Comparison of ENCODE assay signal across 17 cellular contexts in genomic region chr6:132790450-132790849, GRCh38. TPM values are rescaled to one million over a fixed set of nuclear protein-coding genes. Genes with fewer than 3 reads are reported as not detected.
"Had no signal": no experiment of that assay in that cellular context is flagged by ENCODE, and none has a peak within 500 bp of the region (broad histone marks: within the 10 kb centered on the region; RNA-seq: fewer than 3 reads in every experiment).

No MANE protein-coding gene starts in this region.

- DNase-seq: activated CD4-positive, alpha-beta T cell treated with anti-CD3 and anti-CD28 coated beads for 1 hour; activated CD4-positive, alpha-beta T cell treated with anti-CD3 and anti-CD28 coated beads, Interleukin-2, amount 50 U/mL, for 4 hours; activated naive CD4-positive, alpha-beta T cell treated with Interleukin-2 at 50 U/mL for 16 hours; activated T-cell treated with anti-CD3 and anti-CD28 coated beads for 4 hours; endodermal cell; hippocampal formation; lower lobe of right lung; stimulated activated CD4-positive, alpha-beta T cell treated with anti-CD3 and anti-CD28 coated beads, Interleukin-12 subunit alpha, Interleukin-12 subunit beta, amount 100 ng/mL, for 4 hours; T-helper 9 cell; transverse colon had no signal

- H3K27ac ChIP-seq: ascending aorta, breast epithelium, lower lobe of right lung, transverse colon, VCaP had no signal

- H3K4me3 ChIP-seq: ascending aorta, breast epithelium, lower lobe of right lung, transverse colon had no signal

- H3K9me3 ChIP-seq: ascending aorta, breast epithelium, lower lobe of right lung, transverse colon had no signal

- ATAC-seq: stimulated activated effector memory CD8-positive, alpha-beta T cell treated with anti-CD3 and anti-CD28 coated beads, Interleukin-12 subunit alpha, Interleukin-12 subunit beta, amount 100 ng/mL, for 72 hours had no signal

- H3K36me3 ChIP-seq: ascending aorta had no signal

- H3K27me3 ChIP-seq: ascending aorta, breast epithelium, transverse colon had no signal

- H3K4me1 ChIP-seq: ascending aorta, breast epithelium, transverse colon had no signal

- FAIRE-seq: keratinocyte had no signal

RNA-seq across cellular contexts. Expression of gene VNN2, which starts 32.7 kb away (rescaled TPM):
- total RNA-seq: endodermal cell, neural crest cell, osteoblast had no signal
- polyA plus RNA-seq: keratinocyte had no signal
